16 cellular contexts compared by ENCODE assay signal in genomic region chr6:5498579-5498899, GRCh38.
DNase-seq lines count a peak whose midpoint lies in the region; ATAC-seq, FAIRE-seq and TF ChIP-seq lines count a peak whose summit lies in the region.
"Had no signal": no experiment of that assay in that cellular context is flagged by ENCODE, and none has a peak within 500 bp of the region (broad histone marks: within the 10 kb centered on the region; RNA-seq: fewer than 3 reads in every experiment).

No MANE protein-coding gene starts in this region.

- no peak for TF ChIP-seq POLR2A in HepG2 (IDR thresholded peaks at IDR 0.05; ENCODE audit: insufficient read depth in 1 of 2, low read depth in 2 of 2, low read length in 2 of 2)

- H2AFZ ChIP-seq in HepG2 (ENCODE audit: low read length), result no peak overlapping the region

- no peaks in the 10 kb centered on the region for H3K79me2 ChIP-seq in HepG2 (ENCODE audit: insufficient read depth, low read length)

- peaks cover 34% of the 10 kb centered on the region for H3K4me1 Mint-ChIP-seq in activated CD4-positive, alpha-beta memory T cell treated with anti-CD3 and anti-CD28 coated beads, Interleukin-2, amount 10 ng/mL, durations not matched to agents 7 days and 5 days
- H3K4me1 Mint-ChIP-seq in stimulated activated naive B cell treated with anti-CD40 and anti-IgM and Interleukin-4, amounts not matched to agents 10 μg/mL and 1 μg/mL and 100 μg/mL, for 72 hours, result peaks cover 0 to 1% of the 10 kb centered on the region in 2 donors
- H3K4me1 Mint-ChIP-seq: memory B cell had no signal

- no peaks in the 10 kb centered on the region for H3K9me3 Mint-ChIP-seq in activated CD4-positive, alpha-beta memory T cell treated with anti-CD3 and anti-CD28 coated beads, Interleukin-2, amount 10 ng/mL, durations not matched to agents 7 days and 5 days
- H3K9me3 Mint-ChIP-seq in stimulated activated naive B cell treated with anti-CD40 and anti-IgM and Interleukin-4, amounts not matched to agents 10 μg/mL and 1 μg/mL and 100 μg/mL, for 72 hours, result no peaks in the 10 kb centered on the region
- H3K9me3 Mint-ChIP-seq: memory B cell had no signal

- peak overlapping the region; percentile 52 for H3K4me3 Mint-ChIP-seq in activated CD4-positive, alpha-beta memory T cell treated with anti-CD3 and anti-CD28 coated beads, Interleukin-2, amount 10 ng/mL, durations not matched to agents 7 days and 5 days
- H3K4me3 Mint-ChIP-seq in stimulated activated naive B cell treated with anti-CD40 and anti-IgM and Interleukin-4, amounts not matched to agents 10 μg/mL and 1 μg/mL and 100 μg/mL, for 72 hours, result no peak overlapping the region
- H3K4me3 Mint-ChIP-seq: memory B cell had no signal

- H3K4me3 ChIP-seq in BLaER1 treated with 17β-estradiol and CSF1 and Interleukin-3, amounts not matched to agents 10 nM and 100 nM, result peak overlapping the region in 7 of 10 experiments; percentile 4 to 48 (median 29); a peak in 6 of 20 replicates
- H3K4me3 ChIP-seq in HFF-Myc (replicated peaks; ENCODE audit: low read depth, low read length) (peak overlapping the region; percentile 25), HepG2 (replicated peaks in 1 of 3; ENCODE audit: insufficient read depth in 1 of 3, low read depth in 2 of 3, low read length in 3 of 3) (no peak overlapping the region), coronary artery (no peak overlapping the region)
- H3K4me3 ChIP-seq: sigmoid colon, tibial artery had no signal

- H3K4me1 ChIP-seq in BLaER1 treated with 17β-estradiol and CSF1 and Interleukin-3, amounts not matched to agents 10 nM and 100 nM, result peaks cover 16 to 37% (median 26%) of the 10 kb centered on the region in 10 experiments; a peak in 18 of 20 replicates
- no peaks in the 10 kb centered on the region for H3K4me1 ChIP-seq in HepG2 (ENCODE audit: insufficient read depth, low read length)
- H3K4me1 ChIP-seq: sigmoid colon had no signal

- CTCF ChIA-PET in activated CD4-positive, alpha-beta memory T cell treated with anti-CD3 and anti-CD28 coated beads, Interleukin-2, amount 10 ng/mL, durations not matched to agents 7 days and 5 days (lab: Charles Lee), result interaction anchor here (0.7 to 2.1 kb wide), 2 partner anchors 27 to 37 kb away, joined by 6 to 7 read pairs; no protein-coding TSS in a partner anchor
- CTCF ChIA-PET in HepG2 (lab: Yijun Ruan, JAX; ENCODE audit: low intra/inter-chr PET ratio, low total read pairs), result no interaction called here

- ATAC-seq in HepG2 (no peak), GM21619 (IDR thresholded peaks at IDR 0.05; ENCODE audit: unreplicated experiment) (no peak)
- no peak for ATAC-seq in stimulated activated naive B cell treated with anti-CD40 and anti-IgM and Interleukin-4, amounts not matched to agents 10 μg/mL and 1 μg/mL and 100 μg/mL, for 72 hours (replicated peaks)

- H4K20me1 ChIP-seq in BLaER1 treated with 17β-estradiol and CSF1 and Interleukin-3, amounts not matched to agents 10 nM and 100 nM, result no peaks in the 10 kb centered on the region
- H4K20me1 ChIP-seq in HepG2 (ENCODE audit: insufficient read depth, low read length), result no peaks in the 10 kb centered on the region

- H3K27me3 Mint-ChIP-seq in activated CD4-positive, alpha-beta memory T cell treated with anti-CD3 and anti-CD28 coated beads, Interleukin-2, amount 10 ng/mL, durations not matched to agents 7 days and 5 days, result no peaks in the 10 kb centered on the region
- H3K27me3 Mint-ChIP-seq in stimulated activated naive B cell treated with anti-CD40 and anti-IgM and Interleukin-4, amounts not matched to agents 10 μg/mL and 1 μg/mL and 100 μg/mL, for 72 hours, result no peaks in the 10 kb centered on the region
- H3K27me3 Mint-ChIP-seq: memory B cell had no signal

- no peaks in the 10 kb centered on the region; a peak in 1 of 22 replicates for H3K9me3 ChIP-seq in BLaER1 treated with 17β-estradiol and CSF1 and Interleukin-3, amounts not matched to agents 10 nM and 100 nM (replicated peaks in 1 of 11)
- H3K9me3 ChIP-seq in HepG2 (ENCODE audit: low read length), result no peaks in the 10 kb centered on the region
- H3K9me3 ChIP-seq: sigmoid colon, tibial artery had no signal

- no TSS peak for BruUV-seq in HepG2 (replicated peaks; lab: Mats Ljungman, UMichigan)

- peaks cover 18% of the 10 kb centered on the region for H3K36me3 Mint-ChIP-seq in activated CD4-positive, alpha-beta memory T cell treated with anti-CD3 and anti-CD28 coated beads, Interleukin-2, amount 10 ng/mL, durations not matched to agents 7 days and 5 days (ENCODE audit: low read depth)
- H3K36me3 Mint-ChIP-seq in stimulated activated naive B cell treated with anti-CD40 and anti-IgM and Interleukin-4, amounts not matched to agents 10 μg/mL and 1 μg/mL and 100 μg/mL, for 72 hours, result peaks cover 7 to 29% of the 10 kb centered on the region in 2 donors

- peak overlapping the region; percentile 56 to 78 (median 73) for H3K4me2 ChIP-seq in BLaER1 treated with 17β-estradiol and CSF1 and Interleukin-3, amounts not matched to agents 10 nM and 100 nM
- H3K4me2 ChIP-seq in HepG2 (ENCODE audit: low read depth, low read length), result no peak overlapping the region

- peak overlapping the region in 8 of 11 experiments; percentile 21 to 55 (median 40); a peak in 12 of 22 replicates for H3K27ac ChIP-seq in BLaER1 treated with 17β-estradiol and CSF1 and Interleukin-3, amounts not matched to agents 10 nM and 100 nM
- H3K27ac ChIP-seq in HepG2 (ENCODE audit: extremely low read length, insufficient read depth, low read length) (no peak overlapping the region), coronary artery (no peak overlapping the region)
- H3K27ac ChIP-seq: sigmoid colon, tibial artery, VCaP had no signal

- WGBS in HepG2 (ENCODE audit: low lambda C conversion rate), result 100% methylated on average over 1 of the region's 1 CpG

- POLR2A ChIA-PET in activated CD4-positive, alpha-beta memory T cell treated with anti-CD3 and anti-CD28 coated beads, Interleukin-2, amount 10 ng/mL, durations not matched to agents 7 days and 5 days (lab: Charles Lee), result interaction anchor here (0.8 to 1.6 kb wide), 5 partner anchors 9 to 26 kb away, joined by 3 to 6 read pairs (median 3); no protein-coding TSS in a partner anchor
- POLR2A ChIA-PET in HepG2 (lab: Yijun Ruan, JAX), result no interaction called here

- TF ChIP-seq EP300 in HepG2 (IDR thresholded peaks at IDR 0.05; ENCODE audit: low read depth in 2 of 2, low read length in 2 of 2) (no peak), HepG2 (CRISPR knock-in tag; IDR thresholded peaks at IDR 0.05; ENCODE audit: borderline replicate concordance) (no peak)

- H3K36me3 ChIP-seq in BLaER1 treated with 17β-estradiol and CSF1 and Interleukin-3, amounts not matched to agents 10 nM and 100 nM, result peaks cover 0 to 5% (median 0%) of the 10 kb centered on the region in 11 experiments; a peak in 3 of 22 replicates
- no peaks in the 10 kb centered on the region for H3K36me3 ChIP-seq in HepG2 (replicated peaks in 1 of 2; ENCODE audit: control insufficient read depth in 1 of 2, insufficient read depth in 2 of 2, low read length in 2 of 2)
- H3K36me3 ChIP-seq: sigmoid colon, tibial artery had no signal

- peak overlapping the region in 8 of 11 experiments; percentile 4 to 48 (median 24); a peak in 8 of 22 replicates for H3K9ac ChIP-seq in BLaER1 treated with 17β-estradiol and CSF1 and Interleukin-3, amounts not matched to agents 10 nM and 100 nM
- no peak overlapping the region for H3K9ac ChIP-seq in HepG2 (ENCODE audit: insufficient read depth, low read depth, low read length)

- TF ChIP-seq CTCF in HFF-Myc (IDR thresholded peaks at IDR 0.05; ENCODE audit: low read depth, low read length, missing control alignments) (no peak), HepG2 (CRISPR knock-in tag; IDR thresholded peaks at IDR 0.05) (no peak), coronary artery (IDR thresholded peaks at IDR 0.05) (no peak)

- H3K27ac Mint-ChIP-seq in activated CD4-positive, alpha-beta memory T cell treated with anti-CD3 and anti-CD28 coated beads, Interleukin-2, amount 10 ng/mL, durations not matched to agents 7 days and 5 days, result peak overlapping the region; percentile 82
- H3K27ac Mint-ChIP-seq in stimulated activated naive B cell treated with anti-CD40 and anti-IgM and Interleukin-4, amounts not matched to agents 10 μg/mL and 1 μg/mL and 100 μg/mL, for 72 hours, result no peak overlapping the region
- H3K27ac Mint-ChIP-seq: memory B cell had no signal

- H3K27me3 ChIP-seq in BLaER1 treated with 17β-estradiol and CSF1 and Interleukin-3, amounts not matched to agents 10 nM and 100 nM, result no peaks in the 10 kb centered on the region
- no peaks in the 10 kb centered on the region for H3K27me3 ChIP-seq in HepG2 (ENCODE audit: control insufficient read depth in 1 of 2, insufficient read depth in 2 of 2, low read length in 2 of 2)
- H3K27me3 ChIP-seq: sigmoid colon, tibial artery had no signal

- DNase-seq in HFF-Myc (ENCODE audit: extremely low read depth, low read depth), result no peak
- no peak for DNase-seq in activated CD4-positive, alpha-beta memory T cell treated with anti-CD3 and anti-CD28 coated beads, Interleukin-2, amount 10 ng/mL, durations not matched to agents 7 days and 5 days
- peak; percentile 24 for DNase-seq in hepatic stellate cell (ENCODE audit: low spot score)
- DNase-seq in HepG2 (ENCODE audit: low spot score), result no peak
- no peak for DNase-seq in stimulated activated naive B cell treated with anti-CD40 and anti-IgM and Interleukin-4, amounts not matched to agents 10 μg/mL and 1 μg/mL and 100 μg/mL, for 72 hours
- no peak for DNase-seq in coronary artery (ENCODE audit: low spot score)
- DNase-seq: erythroblast; head of caudate nucleus; sigmoid colon; stimulated activated CD4-positive, alpha-beta T cell treated with anti-CD3 and anti-CD28 coated beads, Interleukin-4, amount 100 ng/mL, for 24 hours; tibial artery had no signal

- in situ Hi-C loops in HepG2 (cut with HindIII; ENCODE audit: extremely low pct_ligation_motif_present, low pct_unique_long_range_greater_than_20kb), result no loop called here

- intact Hi-C loops in HepG2 (cut with micrococcal nuclease; ENCODE audit: unreplicated experiment), result no loop called here

- TF ChIP-seq RAD21 in HepG2 (CRISPR knock-in tag; IDR thresholded peaks at IDR 0.05), result no peak

- FAIRE-seq in HepG2 (lab: Jason Lieb, UNC), result no peak
- FAIRE-seq: keratinocyte had no signal

TF ChIP-seq in HepG2, 621 proteins besides CTCF, POLR2A, EP300 and RAD21 (continues in another document):
- TF ChIP-seq SRSF4 (IDR thresholded peaks at IDR 0.05; ENCODE audit: low read depth, low read length, poor library complexity, severe bottlenecking), result no peak
- TF ChIP-seq TFE3 (CRISPR knock-in tag; IDR thresholded peaks at IDR 0.05), result no peak
- TF ChIP-seq KLF6 (CRISPR knock-in tag; IDR thresholded peaks at IDR 0.05), result no peak

Comparison
In these comparisons a context has a peak if more than half of its experiments do, and no peak if none do; other contexts are left out.
1. H3K27ac ChIP-seq: peak in BLaER1 treated with 17β-estradiol and CSF1 and Interleukin-3, amounts not matched to agents 10 nM and 100 nM (8 of 11); none in HepG2 (single experiment) and coronary artery (0 of 2).
2. H3K4me3 ChIP-seq: peak in BLaER1 treated with 17β-estradiol and CSF1 and Interleukin-3, amounts not matched to agents 10 nM and 100 nM (7 of 10) and HFF-Myc (single experiment); none in HepG2 (0 of 3) and coronary artery (single experiment).